2 cellular contexts compared by ENCODE assay signal in genomic region chr7:70836946-70837345, GRCh38.
TF ChIP-seq lines count a peak whose summit lies in the region.

No MANE protein-coding gene starts in this region.

TF ChIP-seq in GM23338, 12 proteins besides CTCF, POLR2A, EP300 and RAD21:
- TF ChIP-seq ZNF331 (CRISPR knock-in tag; IDR thresholded peaks at IDR 0.05; ENCODE audit: low read depth), result no peak
- TF ChIP-seq ZNF462 (CRISPR knock-in tag; IDR thresholded peaks at IDR 0.05), result no peak
- TF ChIP-seq CREB1 (CRISPR knock-in tag; IDR thresholded peaks at IDR 0.05; ENCODE audit: low read depth), result no peak
- no peak for TF ChIP-seq EZH2phosphoT487 (IDR thresholded peaks at IDR 0.05; ENCODE audit: unreplicated experiment)
- TF ChIP-seq ZNF114 (CRISPR knock-in tag; IDR thresholded peaks at IDR 0.05), result no peak
- TF ChIP-seq ETS1 (IDR thresholded peaks at IDR 0.05), result no peak
- TF ChIP-seq POLR2AphosphoS5 (IDR thresholded peaks at IDR 0.05; ENCODE audit: low read depth), result no peak
- TF ChIP-seq STAT1 (IDR thresholded peaks at IDR 0.05; ENCODE audit: unreplicated experiment), result no peak
- TF ChIP-seq REST (IDR thresholded peaks at IDR 0.05; ENCODE audit: unreplicated experiment), result no peak
- no peak for TF ChIP-seq EZH2 (IDR thresholded peaks at IDR 0.05; ENCODE audit: low read depth, unreplicated experiment)
- no peak for TF ChIP-seq NANOG (IDR thresholded peaks at IDR 0.05; ENCODE audit: borderline replicate concordance)
- no peak for TF ChIP-seq JUNB (IDR thresholded peaks at IDR 0.05; ENCODE audit: unreplicated experiment)

TF ChIP-seq in H1, 55 proteins besides CTCF, POLR2A, EP300 and RAD21:
- TF ChIP-seq TAF1 (IDR thresholded peaks at IDR 0.05; ENCODE audit: low read depth, low read length) (no peak), HDAC2 (IDR thresholded peaks at IDR 0.05; ENCODE audit: borderline replicate concordance in 1 of 2, low read depth in 2 of 2, low read length in 2 of 2) (no peak), BACH1 (IDR thresholded peaks at IDR 0.05; ENCODE audit: low read length) (no peak), PHF8 (conservative IDR thresholded peaks at IDR 0.05; ENCODE audit: low read depth, low read length) (no peak), ATF3 (IDR thresholded peaks at IDR 0.05; ENCODE audit: insufficient read depth, low read depth, low read length) (no peak), SAP30 (IDR thresholded peaks at IDR 0.05; ENCODE audit: insufficient read depth, insufficient replicate concordance, low read length) (no peak), SRF (IDR thresholded peaks at IDR 0.05; ENCODE audit: low read depth, low read length) (no peak), ATF2 (IDR thresholded peaks at IDR 0.05; ENCODE audit: low read length) (no peak), E2F6 (IDR thresholded peaks at IDR 0.05) (no peak), RXRA (IDR thresholded peaks at IDR 0.05; ENCODE audit: insufficient read depth, low read depth, low read length) (no peak), CEBPB (IDR thresholded peaks at IDR 0.05; ENCODE audit: low read depth, low read length) (no peak), POLR2AphosphoS5 (IDR thresholded peaks at IDR 0.05; ENCODE audit: low read depth, low read length) (no peak), GTF2F1 (IDR thresholded peaks at IDR 0.05; ENCODE audit: borderline replicate concordance, low read depth, low read length) (no peak), TAF7 (optimal IDR thresholded peaks at IDR 0.05; ENCODE audit: borderline replicate concordance, low read depth, low read length) (no peak), BRCA1 (IDR thresholded peaks at IDR 0.05; ENCODE audit: low read depth, low read length) (no peak), SP4 (IDR thresholded peaks at IDR 0.05; ENCODE audit: low read length) (no peak), MAX (IDR thresholded peaks at IDR 0.05) (no peak), JUND (IDR thresholded peaks at IDR 0.05; ENCODE audit: low read length) (no peak)
